Comparison of ENCODE assay signal across 1 cellular context in genomic region chr22:36329217-36330078, GRCh38.
TF ChIP-seq lines count a peak whose summit lies in the region.

No MANE protein-coding gene starts in this region.

TF ChIP-seq in GM12878, 131 proteins besides CTCF, POLR2A, EP300 and RAD21 (continued from another document):
- TF ChIP-seq, protein P1, sequence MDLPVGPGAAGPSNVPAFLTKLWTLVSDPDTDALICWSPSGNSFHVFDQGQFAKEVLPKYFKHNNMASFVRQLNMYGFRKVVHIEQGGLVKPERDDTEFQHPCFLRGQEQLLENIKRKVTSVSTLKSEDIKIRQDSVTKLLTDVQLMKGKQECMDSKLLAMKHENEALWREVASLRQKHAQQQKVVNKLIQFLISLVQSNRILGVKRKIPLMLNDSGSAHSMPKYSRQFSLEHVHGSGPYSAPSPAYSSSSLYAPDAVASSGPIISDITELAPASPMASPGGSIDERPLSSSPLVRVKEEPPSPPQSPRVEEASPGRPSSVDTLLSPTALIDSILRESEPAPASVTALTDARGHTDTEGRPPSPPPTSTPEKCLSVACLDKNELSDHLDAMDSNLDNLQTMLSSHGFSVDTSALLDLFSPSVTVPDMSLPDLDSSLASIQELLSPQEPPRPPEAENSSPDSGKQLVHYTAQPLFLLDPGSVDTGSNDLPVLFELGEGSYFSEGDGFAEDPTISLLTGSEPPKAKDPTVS (IDR thresholded peaks at IDR 0.05; ENCODE audit: low read depth, low read length), result no peak
- 0 out of 2 replicates have a peak, but pooled peaks have one; percentile 13 for TF ChIP-seq SMARCA5 (IDR thresholded peaks at IDR 0.05)
